Comparison of ENCODE assay signal across 11 cellular contexts in the genomic region with DNA sequence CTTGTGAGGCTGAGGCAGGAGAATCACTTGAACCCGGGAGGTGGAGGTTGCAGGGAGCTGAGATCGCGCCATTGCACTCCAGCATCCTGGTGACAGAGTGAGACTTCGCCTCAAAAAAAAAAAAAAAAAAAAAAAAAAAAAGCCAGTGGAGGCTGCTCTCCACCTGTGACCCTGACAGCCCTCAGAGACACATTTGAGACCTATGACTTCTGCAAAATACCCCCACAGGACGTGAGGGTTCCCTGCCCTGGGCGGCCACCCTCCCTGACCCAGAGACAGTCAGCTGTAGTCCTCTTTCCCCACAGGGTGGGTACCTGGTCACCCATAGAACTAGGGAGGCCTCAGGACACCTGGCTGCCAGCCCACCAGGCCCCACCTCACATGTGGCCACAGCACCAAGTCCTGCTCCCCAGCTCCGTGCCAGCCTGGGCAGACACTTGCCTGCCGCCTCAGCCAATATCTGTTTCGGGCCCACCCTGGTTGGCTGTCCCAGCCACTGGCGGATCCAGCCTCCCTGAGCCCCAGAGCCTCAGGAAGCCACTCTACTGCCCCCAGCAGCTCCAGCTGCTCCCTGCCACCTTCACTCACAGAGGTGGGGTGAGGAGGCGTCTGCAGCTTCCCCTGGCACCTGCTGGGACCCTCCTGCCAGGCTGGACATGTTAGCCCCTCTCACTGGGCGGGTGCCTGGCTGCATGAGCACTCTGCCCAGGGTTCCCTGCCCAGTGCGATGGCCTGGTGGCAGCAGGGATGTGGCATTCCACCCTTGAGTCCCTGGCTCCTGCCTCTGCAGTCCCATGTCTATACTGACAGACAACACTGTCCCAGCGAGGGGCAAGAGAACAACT. TPM values are rescaled to one million over a fixed set of nuclear protein-coding genes. Genes with fewer than 3 reads are reported as not detected.
DNase-seq lines count a peak whose midpoint lies in the region; ATAC-seq, FAIRE-seq and TF ChIP-seq lines count a peak whose summit lies in the region.
"Had no signal": no experiment of that assay in that cellular context is flagged by ENCODE, and none has a peak within 500 bp of the region (broad histone marks: within the 10 kb centered on the region; RNA-seq: fewer than 3 reads in every experiment).

No MANE protein-coding gene starts in this region.

- H3K9ac ChIP-seq in H1 (replicated peaks in 1 of 4; ENCODE audit: extremely low read depth in 1 of 4, low read depth in 3 of 4, low read length in 3 of 4): no peak overlapping the region

- intact Hi-C loops in OCI-LY7 (cut with micrococcal nuclease; ENCODE audit: unreplicated experiment) (no loop called here), psoas muscle (cut with DNase I) (no loop called here)

- H3K9me3 ChIP-seq in DOHH2 (ENCODE audit: control insufficient read depth, insufficient read depth, low read length) (no peaks in the 10 kb centered on the region), OCI-LY7 (ENCODE audit: low read length) (no peaks in the 10 kb centered on the region), H1 (ENCODE audit: insufficient read depth in 2 of 2, low read depth in 1 of 2, low read length in 1 of 2) (no peaks in the 10 kb centered on the region), psoas muscle (no peaks in the 10 kb centered on the region)

- peak overlapping the region; percentile 79 for H4K8ac ChIP-seq in H1 (ENCODE audit: extremely low read depth, insufficient read depth, low read length)

- H3K23ac ChIP-seq in H1 (ENCODE audit: insufficient read length): no peak overlapping the region

- TF ChIP-seq POLR2A in H1 (IDR thresholded peaks at IDR 0.05; ENCODE audit: control extremely low read depth in 1 of 2, low read depth in 2 of 2, low read length in 2 of 2): no peak; a peak in 1 of 3 replicates

- peak; percentile 13 for TF ChIP-seq CTCF in DOHH2 (IDR thresholded peaks at IDR 0.05; ENCODE audit: low read depth, low read length, poor library complexity, severe bottlenecking)
- no peak; the same call in 1 of the 2 replicates for TF ChIP-seq CTCF in OCI-LY7 (conservative IDR thresholded peaks at IDR 0.05; ENCODE audit: low read length)
- peak in 1 of 3 experiments; percentile 7; a peak in 2 of 4 replicates for TF ChIP-seq CTCF in H1 (IDR thresholded peaks at IDR 0.05; ENCODE audit: control extremely low read depth in 1 of 3, insufficient read depth in 1 of 3, low read depth in 1 of 3, low read length in 3 of 3)
- TF ChIP-seq CTCF in psoas muscle (IDR thresholded peaks at IDR 0.05): no peak

- H3K14ac ChIP-seq in H1 (ENCODE audit: insufficient read length): no peak overlapping the region

- CTCF ChIA-PET in OCI-LY7 (lab: Charles Lee; ENCODE audit: unreplicated experiment) (no interaction called here), H1 (lab: Charles Lee; ENCODE audit: partially characterized antibody) (interaction anchor here (0.7 to 2.7 kb wide), 7 partner anchors 9 to 205 kb away, joined by 3 to 13 read pairs (median 5); no protein-coding TSS in a partner anchor)

- H3K4me1 ChIP-seq in DOHH2 (ENCODE audit: control insufficient read depth, low read length): peaks cover 97% of the 10 kb centered on the region
- peaks cover 51% of the 10 kb centered on the region for H3K4me1 ChIP-seq in OCI-LY7 (ENCODE audit: insufficient read depth, low read length, poor library complexity, severe bottlenecking)
- peaks cover 0 to 19% (median 14%) of the 10 kb centered on the region in 4 experiments; a peak in 5 of 7 replicates for H3K4me1 ChIP-seq in H1 (replicated peaks in 1 of 4; ENCODE audit: control insufficient read depth in 3 of 4, insufficient read depth in 4 of 4, low read length in 3 of 4)
- peaks cover 96% of the 10 kb centered on the region for H3K4me1 ChIP-seq in psoas muscle

- H2BK120ac ChIP-seq in H1 (replicated peaks; ENCODE audit: low read depth, low read length): no peak overlapping the region

- H3K4ac ChIP-seq in H1 (replicated peaks; ENCODE audit: insufficient read length, low read depth, low read length): no peak overlapping the region

- H3K79me1 ChIP-seq in H1 (ENCODE audit: low read depth, low read length): peaks cover 16% of the 10 kb centered on the region

- H2BK20ac ChIP-seq in H1 (ENCODE audit: low read length): no peak overlapping the region

- H4K91ac ChIP-seq in H1 (replicated peaks; ENCODE audit: insufficient read length, low read length): no peak overlapping the region

- peaks cover 76% of the 10 kb centered on the region for H3K79me2 ChIP-seq in DOHH2 (ENCODE audit: control insufficient read depth, low read length)
- peaks cover 17% of the 10 kb centered on the region for H3K79me2 ChIP-seq in OCI-LY7 (ENCODE audit: insufficient read depth, low read depth, low read length)
- H3K79me2 ChIP-seq in H1 (ENCODE audit: control insufficient read depth in 1 of 2, insufficient read depth in 2 of 2, low read length in 2 of 2): peaks cover 0 to 16% of the 10 kb centered on the region in 2 experiments; a peak in 2 of 4 replicates

- H2BK5ac ChIP-seq in H1 (ENCODE audit: low read depth, low read length): peak overlapping the region; percentile 52; the same call in 1 of the 2 replicates

- no peak overlapping the region for H2BK12ac ChIP-seq in H1 (ENCODE audit: low read depth, low read length)

- peak overlapping the region; percentile 37 for H3K4me3 ChIP-seq in DOHH2 (ENCODE audit: low read length)
- H3K4me3 ChIP-seq in OCI-LY7 (ENCODE audit: low read depth, low read length, poor library complexity, severe bottlenecking): no peak overlapping the region
- H3K4me3 ChIP-seq in H1 (ENCODE audit: extremely low read depth in 1 of 4, insufficient read depth in 2 of 4, low read depth in 3 of 4, low read length in 4 of 4): no peak overlapping the region
- H3K4me3 ChIP-seq in psoas muscle: no peak overlapping the region

- no peaks in the 10 kb centered on the region for H3K27me3 ChIP-seq in DOHH2 (ENCODE audit: control insufficient read depth, low read length)
- H3K27me3 ChIP-seq in H1 (replicated peaks in 1 of 4; ENCODE audit: control insufficient read depth in 3 of 4, extremely low read depth in 1 of 4, insufficient read depth in 3 of 4, low read length in 3 of 4): no peaks in the 10 kb centered on the region
- no peaks in the 10 kb centered on the region for H3K27me3 ChIP-seq in psoas muscle (ENCODE audit: insufficient read depth in 3 of 3, low read length in 2 of 3)

- no peaks in the 10 kb centered on the region for H3K23me2 ChIP-seq in H1 (ENCODE audit: low read depth, low read length)

- TF ChIP-seq RAD21 in H1 (IDR thresholded peaks at IDR 0.05 in 1 of 2, conservative IDR thresholded peaks at IDR 0.05 in 1 of 2; ENCODE audit: low read depth in 2 of 2, low read length in 2 of 2): peak; percentile 6 to 19; a peak in 1 of 4 replicates

- H2AFZ ChIP-seq in OCI-LY7 (ENCODE audit: low read length) (no peak overlapping the region), H1 (ENCODE audit: low read length) (no peak overlapping the region)

- ATAC-seq in psoas muscle: peak in 2 of 4 donors; percentile 0 to 1
- ATAC-seq in GM21619 (IDR thresholded peaks at IDR 0.05; ENCODE audit: unreplicated experiment): no peak
- ATAC-seq in HG03139 (IDR thresholded peaks at IDR 0.05; ENCODE audit: unreplicated experiment): no peak
- no peak for ATAC-seq in GM18867 (IDR thresholded peaks at IDR 0.05; ENCODE audit: unreplicated experiment)
- no peak for ATAC-seq in GM21528 (IDR thresholded peaks at IDR 0.05; ENCODE audit: low FRiP score, unreplicated experiment)

- H2AK5ac ChIP-seq in H1 (ENCODE audit: low read depth, low read length): no peak overlapping the region

- H3K36me3 ChIP-seq in DOHH2 (ENCODE audit: control insufficient read depth, low read length) (peaks cover 95% of the 10 kb centered on the region), OCI-LY7 (ENCODE audit: insufficient read depth, low read length) (peaks cover 85% of the 10 kb centered on the region), H1 (ENCODE audit: control insufficient read depth in 2 of 4, insufficient read depth in 4 of 4, low read length in 3 of 4) (peaks cover 7 to 39% (median 28%) of the 10 kb centered on the region in 4 experiments), psoas muscle (ENCODE audit: insufficient read depth in 1 of 2, low read depth in 1 of 2) (peaks cover 6 to 72% of the 10 kb centered on the region in 2 donors)

- H4K5ac ChIP-seq in H1 (ENCODE audit: insufficient read length, low read depth, low read length): no peak overlapping the region

- no peaks in the 10 kb centered on the region for H3K9me2 ChIP-seq in DOHH2 (replicated peaks; ENCODE audit: control insufficient read depth, low read length)
- H3K9me2 ChIP-seq in OCI-LY7 (ENCODE audit: insufficient read depth, low read length): no peaks in the 10 kb centered on the region

- BruUV-seq in OCI-LY7 (replicated peaks; lab: Mats Ljungman, UMichigan): no TSS peak

- POLR2A ChIA-PET in OCI-LY7 (lab: Charles Lee): interaction anchor here (0.6 kb wide), 1 partner anchor 162 kb away, joined by 3 read pairs; no protein-coding TSS in a partner anchor
- POLR2A ChIA-PET in H1 (lab: Charles Lee; ENCODE audit: partially characterized antibody): interaction anchor here (0.7 to 27.5 kb wide), 4 partner anchors 7 to 99 kb away, joined by 3 to 524 read pairs (median 264); a partner anchor contains a TSS

- no peak overlapping the region for H3K18ac ChIP-seq in H1 (ENCODE audit: extremely low read depth, low read length)

- peak; percentile 46 for DNase-seq in OCI-LY7 (ENCODE audit: low spot score)
- peak in 1 of 2 experiments; percentile 50 for DNase-seq in H1 (ENCODE audit: low read depth in 1 of 2, low spot score in 2 of 2)
- peak; percentile 43 to 83 for DNase-seq in psoas muscle
- DNase-seq: effector CD8-positive, alpha-beta T cell; NCI-H524; stimulated activated CD4-positive, alpha-beta T cell treated with anti-CD3 and anti-CD28 coated beads, Interleukin-2, amount 100 ng/mL, for 48 hours had no signal

- H4K20me1 ChIP-seq in DOHH2 (ENCODE audit: control insufficient read depth, insufficient read depth, low read depth, low read length) (peaks cover 67% of the 10 kb centered on the region), OCI-LY7 (ENCODE audit: insufficient read depth, low read length) (no peaks in the 10 kb centered on the region), H1 (replicated peaks in 1 of 2; ENCODE audit: control insufficient read depth in 1 of 2, insufficient read depth in 2 of 2, low read length in 2 of 2) (peaks cover 16 to 48% of the 10 kb centered on the region in 2 experiments)

- no peak overlapping the region for H2BK15ac ChIP-seq in H1 (ENCODE audit: low read length)

- WGBS in H1 (ENCODE audit: extremely low coverage in 1 of 2, insufficient coverage in 1 of 2, insufficient read length in 1 of 2, insufficient replicate concordance in 2 of 2, low coverage in 1 of 2, low lambda C conversion rate in 2 of 2, missing lambda C conversion rate in 1 of 2), 2 experiments: 91% methylated on average over 13 of the region's 14 CpGs; no CpG with 5 or more reads in 1 of the 2 experiments
- WGBS in psoas muscle, 3 donors: 48 to 53% (median 52%) methylated on average over 14 of the region's 14 CpGs

- no peak overlapping the region for H3K56ac ChIP-seq in H1 (replicated peaks; ENCODE audit: insufficient read length, low read depth, low read length)

- no peak for FAIRE-seq in H1 (lab: Jason Lieb, UNC)

- H3K27ac ChIP-seq in DOHH2 (ENCODE audit: low read depth, low read length) (peak overlapping the region; percentile 56), OCI-LY7 (ENCODE audit: low read depth, low read length, poor library complexity, severe bottlenecking) (peak overlapping the region; percentile 68), H1 (ENCODE audit: low read depth, low read length) (no peak overlapping the region), psoas muscle (peak overlapping the region; percentile 98)

- H3K4me2 ChIP-seq in DOHH2 (ENCODE audit: low read length): peak overlapping the region; percentile 98
- H3K4me2 ChIP-seq in OCI-LY7 (ENCODE audit: low read length): peak overlapping the region; percentile 8; the same call in 1 of the 2 replicates
- H3K4me2 ChIP-seq in H1 (ENCODE audit: insufficient read depth in 1 of 2, low read depth in 2 of 2, low read length in 2 of 2): no peak overlapping the region

- TF ChIP-seq EP300 in H1 (IDR thresholded peaks at IDR 0.05; ENCODE audit: borderline replicate concordance in 1 of 2, low read depth in 2 of 2, low read length in 2 of 2): no peak

- peaks cover 49% of the 10 kb centered on the region for H3F3A ChIP-seq in DOHH2 (ENCODE audit: control insufficient read depth, insufficient read depth)

RNA-seq across cellular contexts. Expression of a gene that starts 7.0 kb away (rescaled TPM):
- total RNA-seq in OCI-LY7 (2014; rRNA removed; shearing (Covaris generic)): 97.0 and 115 TPM in 2 replicates
- total RNA-seq in OCI-LY7 (2022) (200 and 225 TPM in 2 replicates), psoas muscle (1,000 to 10,000 TPM in 2 of 4 donors, 100 to 1,000 TPM in 2; 793 to 2,795 (median 946) TPM)
- total RNA-seq in H1 (2021; fragmentation: NEBNext Ultra II Directional; extraction: Animal tissue kit (Norgen Biotek cat#: 25700)): 163 and 174 TPM in 2 replicates
- polyA plus RNA-seq in H1 (2011; rRNA removed) (166 and 200 TPM in 2 replicates), psoas muscle (1,000 to 10,000 TPM in 2 of 3 donors, 100 to 1,000 TPM in 1; 888 to 1,268 (median 1,190) TPM)
- polyA plus RNA-seq in H1 (2011; cell fraction: cytosol; rRNA removed): 102 TPM
- polyA plus RNA-seq in H1 (2011; cell fraction: nucleus; rRNA removed): 175 TPM
- polyA plus RNA-seq in H1 (2012, experiment 1 of 2): 78.8 to 121 TPM (median 107 TPM) in 4 replicates
- 103 TPM for polyA plus RNA-seq in H1 (2012, experiment 2 of 2)
- 122 TPM for polyA plus RNA-seq in H1 (2013, experiment 1 of 2)
- polyA plus RNA-seq in H1 (2013, experiment 2 of 2): 125 TPM
- polyA minus RNA-seq in H1 (2011; rRNA and poly(A)+ RNA removed): 66.6 and 68.9 TPM in 2 replicates
- polyA minus RNA-seq in H1 (2011; cell fraction: cytosol; rRNA and poly(A)+ RNA removed): 116 TPM
- 61.1 TPM for polyA minus RNA-seq in H1 (2011; cell fraction: nucleus; rRNA and poly(A)+ RNA removed)

RNA-seq across cellular contexts. Expression of a gene that starts 28.6 kb away (rescaled TPM):
- total RNA-seq in OCI-LY7 (2014; rRNA removed; shearing (Covaris generic)): 41.9 and 53.9 TPM in 2 replicates
- total RNA-seq in OCI-LY7 (2022): 91.6 and 109 TPM in 2 replicates
- total RNA-seq in H1 (2021; fragmentation: NEBNext Ultra II Directional; extraction: Animal tissue kit (Norgen Biotek cat#: 25700)): 92.3 and 95.3 TPM in 2 replicates
- 91.7 and 142 TPM in 2 replicates for polyA plus RNA-seq in H1 (2011; rRNA removed)
- polyA plus RNA-seq in H1 (2011; cell fraction: cytosol; rRNA removed): 63.4 TPM
- polyA plus RNA-seq in H1 (2011; cell fraction: nucleus; rRNA removed): 97.0 TPM
- polyA plus RNA-seq in H1 (2012, experiment 1 of 2): 66.1 to 117 TPM (median 109 TPM) in 4 replicates
- polyA plus RNA-seq in H1 (2012, experiment 2 of 2): 90.9 TPM
- 59.3 TPM for polyA plus RNA-seq in H1 (2013, experiment 1 of 2)
- polyA plus RNA-seq in H1 (2013, experiment 2 of 2): 59.3 TPM
- 28.7 and 37.4 TPM in 2 replicates for polyA minus RNA-seq in H1 (2011; rRNA and poly(A)+ RNA removed)
- polyA minus RNA-seq in H1 (2011; cell fraction: cytosol; rRNA and poly(A)+ RNA removed): 82.9 TPM
- 47.7 TPM for polyA minus RNA-seq in H1 (2011; cell fraction: nucleus; rRNA and poly(A)+ RNA removed)
- total RNA-seq in psoas muscle: 10 to 100 TPM; 56.3 to 68.4 (median 61.9) TPM
- polyA plus RNA-seq in psoas muscle: 10 to 100 TPM; 30.1 to 49.0 (median 36.6) TPM

RNA-seq across cellular contexts. Expression of a gene that starts 52.0 kb away (rescaled TPM):
- 41.7 and 54.6 TPM in 2 replicates for total RNA-seq in OCI-LY7 (2014; rRNA removed; shearing (Covaris generic))
- total RNA-seq in OCI-LY7 (2022) (87.5 and 111 TPM in 2 replicates), psoas muscle (10 to 100 TPM in 3 of 4 donors, 1 to 10 TPM in 1; 9.9 to 19.8 (median 17.2) TPM)
- total RNA-seq in H1 (2021; fragmentation: NEBNext Ultra II Directional; extraction: Animal tissue kit (Norgen Biotek cat#: 25700)): 9.2 and 9.8 TPM in 2 replicates
- polyA plus RNA-seq in H1 (2011; rRNA removed) (9.6 and 10.2 TPM in 2 replicates), psoas muscle (10 to 100 TPM in 2 of 3 donors, 1 to 10 TPM in 1; 8.3 to 13.5 (median 11.3) TPM)
- polyA plus RNA-seq in H1 (2011; cell fraction: cytosol; rRNA removed): 5.2 TPM
- 8.1 TPM for polyA plus RNA-seq in H1 (2011; cell fraction: nucleus; rRNA removed)
- 5.2 to 7.4 TPM (median 7.0 TPM) in 4 replicates for polyA plus RNA-seq in H1 (2012, experiment 1 of 2)
- polyA plus RNA-seq in H1 (2012, experiment 2 of 2): 5.2 TPM
- 7.2 TPM for polyA plus RNA-seq in H1 (2013, experiment 1 of 2)
- polyA plus RNA-seq in H1 (2013, experiment 2 of 2): 7.5 TPM
- 6.6 and 8.8 TPM in 2 replicates for polyA minus RNA-seq in H1 (2011; rRNA and poly(A)+ RNA removed)
- 7.0 TPM for polyA minus RNA-seq in H1 (2011; cell fraction: cytosol; rRNA and poly(A)+ RNA removed)
- 3.3 TPM for polyA minus RNA-seq in H1 (2011; cell fraction: nucleus; rRNA and poly(A)+ RNA removed)

RNA-seq across cellular contexts. Expression of a gene that starts 52.6 kb away (rescaled TPM):
- 11.2 and 12.9 TPM in 2 replicates for total RNA-seq in OCI-LY7 (2014; rRNA removed; shearing (Covaris generic))
- total RNA-seq in OCI-LY7 (2022): 6.1 and 7.3 TPM in 2 replicates
- 1.3 and 1.8 TPM in 2 replicates for total RNA-seq in H1 (2021; fragmentation: NEBNext Ultra II Directional; extraction: Animal tissue kit (Norgen Biotek cat#: 25700))
- 1.9 and 2.3 TPM in 2 replicates for polyA plus RNA-seq in H1 (2011; rRNA removed)
- 2.3 TPM for polyA plus RNA-seq in H1 (2011; cell fraction: cytosol; rRNA removed)
- polyA plus RNA-seq in H1 (2011; cell fraction: nucleus; rRNA removed): 12.4 TPM
- polyA plus RNA-seq in H1 (2012, experiment 1 of 2): 0.54 to 2.7 TPM (median 2.0 TPM) in 4 replicates
- 1.1 TPM for polyA plus RNA-seq in H1 (2012, experiment 2 of 2)
- polyA plus RNA-seq in H1 (2013, experiment 1 of 2): 0.95 TPM
- polyA plus RNA-seq in H1 (2013, experiment 2 of 2): 0.75 TPM
- 0.47 TPM in 1 of 2 replicates, not detected in the other for polyA minus RNA-seq in H1 (2011; rRNA and poly(A)+ RNA removed)
- polyA minus RNA-seq in H1 (2011; cell fraction: cytosol; rRNA and poly(A)+ RNA removed): 1.5 TPM
- 2.4 TPM for polyA minus RNA-seq in H1 (2011; cell fraction: nucleus; rRNA and poly(A)+ RNA removed)
- total RNA-seq in psoas muscle: 1 to 10 TPM in 3 of 4 donors, under 1 TPM in 1; 0.89 to 2.8 (median 1.4) TPM
- polyA plus RNA-seq in psoas muscle: 1 to 10 TPM in 2 of 3 donors, under 1 TPM in 1; 0.69 to 3.0 (median 2.0) TPM

Comparison
In these comparisons a context has a peak if more than half of its experiments do, and no peak if none do; other contexts are left out.
1. H3K4me2 ChIP-seq: peak in DOHH2 (single experiment) and OCI-LY7 (single experiment); none in H1 (0 of 2).